Comparison of ENCODE assay signal across 10 cellular contexts in the genomic region with DNA sequence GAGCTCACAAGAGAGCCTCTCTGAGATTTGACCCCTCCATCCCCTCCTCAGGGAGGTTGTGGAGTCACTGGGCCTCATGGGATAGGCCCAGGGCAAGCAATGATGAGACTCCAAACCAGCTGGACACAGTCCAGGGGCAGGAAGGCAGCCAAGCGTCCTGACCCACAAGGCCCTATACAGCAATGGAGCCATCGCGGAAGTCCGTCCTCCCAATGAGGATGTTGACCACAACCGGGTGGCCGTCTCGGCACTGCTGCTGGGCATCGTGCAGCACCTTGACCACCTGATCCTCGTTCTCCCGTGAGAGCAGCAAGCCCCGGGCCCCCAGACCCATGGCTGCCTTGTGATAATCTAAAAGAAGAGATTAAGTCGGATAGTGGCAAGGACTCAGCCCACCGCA. TPM values are rescaled to one million over a fixed set of nuclear protein-coding genes. Genes with fewer than 3 reads are reported as not detected.
DNase-seq lines count a peak whose midpoint lies in the region; ATAC-seq, FAIRE-seq and TF ChIP-seq lines count a peak whose summit lies in the region.
"Had no signal": no experiment of that assay in that cellular context is flagged by ENCODE, and none has a peak within 500 bp of the region (broad histone marks: within the 10 kb centered on the region; RNA-seq: fewer than 3 reads in every experiment).

No MANE protein-coding gene starts in this region.

- H3K9me3 ChIP-seq in esophagus muscularis mucosa (no peaks in the 10 kb centered on the region), HepG2 (ENCODE audit: low read length) (no peaks in the 10 kb centered on the region), stomach smooth muscle (ENCODE audit: control insufficient read depth in 2 of 2, low read length in 2 of 2) (no peaks in the 10 kb centered on the region), SJCRH30 (replicated peaks) (no peaks in the 10 kb centered on the region)

- TF ChIP-seq EP300 in esophagus muscularis mucosa (IDR thresholded peaks at IDR 0.05) (no peak), HepG2 (IDR thresholded peaks at IDR 0.05; ENCODE audit: low read depth in 2 of 2, low read length in 2 of 2) (no peak), HepG2 (CRISPR knock-in tag; IDR thresholded peaks at IDR 0.05; ENCODE audit: borderline replicate concordance) (no peak)

- no peak for TF ChIP-seq POLR2A in esophagus muscularis mucosa (IDR thresholded peaks at IDR 0.05; ENCODE audit: low read depth)
- TF ChIP-seq POLR2A in HepG2 (IDR thresholded peaks at IDR 0.05; ENCODE audit: insufficient read depth in 1 of 2, low read depth in 2 of 2, low read length in 2 of 2), result no peak; a peak in 1 of 4 replicates

- no peaks in the 10 kb centered on the region for H3K27me3 ChIP-seq in esophagus muscularis mucosa
- H3K27me3 ChIP-seq in HepG2 (ENCODE audit: control insufficient read depth in 1 of 2, insufficient read depth in 2 of 2, low read length in 2 of 2), result no peaks in the 10 kb centered on the region
- no peaks in the 10 kb centered on the region for H3K27me3 ChIP-seq in stomach smooth muscle (ENCODE audit: control insufficient read depth in 1 of 2, insufficient read depth in 2 of 2, low read length in 2 of 2)
- H3K27me3 ChIP-seq in SJCRH30, result no peaks in the 10 kb centered on the region

- peaks cover 16 to 24% (median 24%) of the 10 kb centered on the region in 4 donors for H3K4me1 ChIP-seq in esophagus muscularis mucosa
- H3K4me1 ChIP-seq in HepG2 (ENCODE audit: insufficient read depth, low read length), result no peaks in the 10 kb centered on the region
- H3K4me1 ChIP-seq in stomach smooth muscle (ENCODE audit: control insufficient read depth, insufficient read depth, low read length), result peaks cover 17% of the 10 kb centered on the region
- no peaks in the 10 kb centered on the region for H3K4me1 ChIP-seq in SJCRH30

- H3K4me2 ChIP-seq in HepG2 (ENCODE audit: low read depth, low read length), result no peak overlapping the region

- DNase-seq in M059J (ENCODE audit: low read depth), result peak; percentile 42
- DNase-seq in esophagus muscularis mucosa (ENCODE audit: extremely low spot score), result no peak
- DNase-seq in HepG2 (ENCODE audit: low spot score), result no peak
- no peak for DNase-seq in SJCRH30
- no peak for DNase-seq in cortex of kidney (lab: John Stamatoyannopoulos, UW)
- no peak for DNase-seq in T-helper 2 cell
- no peak for DNase-seq in NCI-H2107 treated with DMSO at 0.1 percent for 48 hours (lab: John Stamatoyannopoulos, UW; ENCODE audit: unreplicated experiment)
- DNase-seq: NCI-H526, occipital lobe had no signal

- H4K20me1 ChIP-seq in HepG2 (ENCODE audit: insufficient read depth, low read length), result no peaks in the 10 kb centered on the region

- no peak overlapping the region for H2AFZ ChIP-seq in HepG2 (ENCODE audit: low read length)

- H3K9ac ChIP-seq in HepG2 (ENCODE audit: insufficient read depth, low read depth, low read length), result no peak overlapping the region
- H3K9ac ChIP-seq in stomach smooth muscle (ENCODE audit: low read length in 2 of 2), result peak overlapping the region in 1 of 2 donors; percentile 2

- 34% methylated on average over 6 of the region's 13 CpGs for WGBS in esophagus muscularis mucosa
- 100% methylated on average over 2 of the region's 13 CpGs for WGBS in HepG2 (ENCODE audit: low lambda C conversion rate)

- no peak for TF ChIP-seq RAD21 in HepG2 (CRISPR knock-in tag; IDR thresholded peaks at IDR 0.05)

- H3K4me3 ChIP-seq in esophagus muscularis mucosa (no peak overlapping the region), HepG2 (replicated peaks in 1 of 3; ENCODE audit: insufficient read depth in 1 of 3, low read depth in 2 of 3, low read length in 3 of 3) (no peak overlapping the region), stomach smooth muscle (ENCODE audit: low read length in 2 of 2) (no peak overlapping the region), SJCRH30 (no peak overlapping the region)

- H3K36me3 ChIP-seq in esophagus muscularis mucosa (peaks cover 71 to 100% (median 95%) of the 10 kb centered on the region in 4 donors), HepG2 (replicated peaks in 1 of 2; ENCODE audit: control insufficient read depth in 1 of 2, insufficient read depth in 2 of 2, low read length in 2 of 2) (peaks cover 45 to 75% of the 10 kb centered on the region in 2 experiments), stomach smooth muscle (ENCODE audit: control insufficient read depth in 2 of 2, insufficient read depth in 2 of 2, low read length in 2 of 2) (peaks cover 58 to 73% of the 10 kb centered on the region in 2 donors), SJCRH30 (peaks cover 93% of the 10 kb centered on the region)

- CTCF ChIA-PET in HepG2 (lab: Yijun Ruan, JAX; ENCODE audit: low intra/inter-chr PET ratio, low total read pairs), result no interaction called here

- no TSS peak for BruUV-seq in HepG2 (replicated peaks; lab: Mats Ljungman, UMichigan)

- H3K27ac ChIP-seq in esophagus muscularis mucosa (replicated peaks in 1 of 4) (peak overlapping the region; percentile 50 to 67 (median 62)), HepG2 (ENCODE audit: extremely low read length, insufficient read depth, low read length) (no peak overlapping the region), stomach smooth muscle (ENCODE audit: low read length) (peak overlapping the region; percentile 74), SJCRH30 (no peak overlapping the region)

- TF ChIP-seq CTCF in esophagus muscularis mucosa (IDR thresholded peaks at IDR 0.05) (no peak), HepG2 (CRISPR knock-in tag; IDR thresholded peaks at IDR 0.05) (no peak)

- in situ Hi-C loops in HepG2 (cut with HindIII; ENCODE audit: extremely low pct_ligation_motif_present, low pct_unique_long_range_greater_than_20kb), result no loop called here

- POLR2A ChIA-PET in HepG2 (lab: Yijun Ruan, JAX), result interaction anchor here (1.9 kb wide), 1 partner anchor 10 kb away, joined by 9 read pairs; a partner anchor contains a TSS

- no peaks in the 10 kb centered on the region for H3K79me2 ChIP-seq in HepG2 (ENCODE audit: insufficient read depth, low read length)

- peak; percentile 5; the same call in 1 of the 3 replicates for ATAC-seq in HepG2

- FAIRE-seq in HepG2 (lab: Jason Lieb, UNC), result no peak

- intact Hi-C loops in esophagus muscularis mucosa (cut with DNase I) (no loop called here), HepG2 (cut with micrococcal nuclease; ENCODE audit: unreplicated experiment) (no loop called here)

TF ChIP-seq in HepG2, 621 proteins besides CTCF, POLR2A, EP300 and RAD21 (continues in another document):
- no peak for TF ChIP-seq JDP2 (CRISPR knock-in tag; IDR thresholded peaks at IDR 0.05; ENCODE audit: borderline replicate concordance)

RNA-seq across cellular contexts. Expression of a gene that starts 7.9 kb away (rescaled TPM):
- 19.7 and 38.3 TPM in 2 replicates for total RNA-seq in M059J (2014; rRNA removed; shearing (Covaris generic))
- 100 to 1,000 TPM in 1 of 4 donors, 10 to 100 TPM in 3; 42.8 to 106 (median 77.1) TPM for total RNA-seq in esophagus muscularis mucosa
- total RNA-seq in HepG2 (2016; rRNA removed; fragmentation: Illumina TruSeq; extraction: Trizol), result 3.8 and 4.3 TPM in 2 replicates
- total RNA-seq in HepG2 (2016; cell fraction: cytosol; rRNA removed; fragmentation: Illumina TruSeq; extraction: Trizol; ENCODE audit: low read depth), result 1.7 and 2.6 TPM in 2 replicates
- total RNA-seq in HepG2 (2016; cell fraction: insoluble cytoplasmic fraction; rRNA removed; fragmentation: Illumina TruSeq; extraction: Trizol), result 2.9 and 3.9 TPM in 2 replicates
- 4.0 and 4.4 TPM in 2 replicates for total RNA-seq in HepG2 (2016; cell fraction: membrane; rRNA removed; fragmentation: Illumina TruSeq; extraction: Trizol)
- 3.8 and 5.2 TPM in 2 replicates for total RNA-seq in HepG2 (2016; cell fraction: nucleus; rRNA removed; fragmentation: Illumina TruSeq; extraction: Trizol)
- polyA plus RNA-seq in HepG2 (2011; rRNA removed), result 13.6 and 15.4 TPM in 2 replicates
- 10.6 and 19.0 TPM in 2 replicates for polyA plus RNA-seq in HepG2 (2011; cell fraction: cytosol; rRNA removed)
- 31.3 and 42.4 TPM in 2 replicates for polyA plus RNA-seq in HepG2 (2011; cell fraction: nucleus; rRNA removed)
- polyA plus RNA-seq in HepG2 (2012), result 5.5 and 6.3 TPM in 2 replicates
- 1.5 TPM in 2 replicates for polyA plus RNA-seq in HepG2 (2016; cell fraction: cytosol; fragmentation: Illumina TruSeq; extraction: Trizol; ENCODE audit: low read depth)
- 4.9 and 5.6 TPM in 2 replicates for polyA plus RNA-seq in HepG2 (2016; cell fraction: insoluble cytoplasmic fraction; fragmentation: Illumina TruSeq; extraction: Trizol; ENCODE audit: low read depth)
- polyA plus RNA-seq in HepG2 (2016; cell fraction: membrane; fragmentation: Illumina TruSeq; extraction: Trizol; ENCODE audit: low read depth), result 3.5 and 4.0 TPM in 2 replicates
- polyA plus RNA-seq in HepG2 (2016; cell fraction: nucleus; fragmentation: Illumina TruSeq; extraction: Trizol; ENCODE audit: insufficient read depth, low read depth), result 6.7 and 7.0 TPM in 2 replicates
- polyA minus RNA-seq in HepG2 (2011; rRNA and poly(A)+ RNA removed; ENCODE audit: low replicate concordance), result 37.7 and 42.8 TPM in 2 replicates
- polyA minus RNA-seq in HepG2 (2011; cell fraction: cytosol; rRNA and poly(A)+ RNA removed), result 10.4 and 16.1 TPM in 2 replicates
- 4.8 and 9.0 TPM in 2 replicates for polyA minus RNA-seq in HepG2 (2011; cell fraction: nucleus; rRNA and poly(A)+ RNA removed)
- total RNA-seq in SJCRH30 (2014; rRNA removed; shearing (Covaris generic)), result 37.7 and 38.3 TPM in 2 replicates

RNA-seq across cellular contexts. Expression of a gene that starts 33.1 kb away (rescaled TPM):
- not detected in 2 replicates for total RNA-seq in M059J (2014; rRNA removed; shearing (Covaris generic))
- not detected for total RNA-seq in esophagus muscularis mucosa
- not detected in 2 replicates for total RNA-seq in HepG2 (2016; rRNA removed; fragmentation: Illumina TruSeq; extraction: Trizol)
- total RNA-seq in HepG2 (2016; cell fraction: cytosol; rRNA removed; fragmentation: Illumina TruSeq; extraction: Trizol; ENCODE audit: low read depth), result not detected in 2 replicates
- total RNA-seq in HepG2 (2016; cell fraction: insoluble cytoplasmic fraction; rRNA removed; fragmentation: Illumina TruSeq; extraction: Trizol), result not detected in 2 replicates
- total RNA-seq in HepG2 (2016; cell fraction: membrane; rRNA removed; fragmentation: Illumina TruSeq; extraction: Trizol), result not detected in 2 replicates
- not detected in 2 replicates for total RNA-seq in HepG2 (2016; cell fraction: nucleus; rRNA removed; fragmentation: Illumina TruSeq; extraction: Trizol)
- not detected in 2 replicates for polyA plus RNA-seq in HepG2 (2011; rRNA removed)
- polyA plus RNA-seq in HepG2 (2011; cell fraction: cytosol; rRNA removed), result not detected in 2 replicates
- not detected in 2 replicates for polyA plus RNA-seq in HepG2 (2011; cell fraction: nucleus; rRNA removed)
- polyA plus RNA-seq in HepG2 (2012), result not detected in 2 replicates
- polyA plus RNA-seq in HepG2 (2016; cell fraction: cytosol; fragmentation: Illumina TruSeq; extraction: Trizol; ENCODE audit: low read depth), result not detected in 2 replicates
- not detected in 2 replicates for polyA plus RNA-seq in HepG2 (2016; cell fraction: insoluble cytoplasmic fraction; fragmentation: Illumina TruSeq; extraction: Trizol; ENCODE audit: low read depth)
- not detected in 2 replicates for polyA plus RNA-seq in HepG2 (2016; cell fraction: membrane; fragmentation: Illumina TruSeq; extraction: Trizol; ENCODE audit: low read depth)
- not detected in 2 replicates for polyA plus RNA-seq in HepG2 (2016; cell fraction: nucleus; fragmentation: Illumina TruSeq; extraction: Trizol; ENCODE audit: insufficient read depth, low read depth)
- polyA minus RNA-seq in HepG2 (2011; rRNA and poly(A)+ RNA removed; ENCODE audit: low replicate concordance), result not detected in 2 replicates
- not detected in 2 replicates for polyA minus RNA-seq in HepG2 (2011; cell fraction: cytosol; rRNA and poly(A)+ RNA removed)
- polyA minus RNA-seq in HepG2 (2011; cell fraction: nucleus; rRNA and poly(A)+ RNA removed), result not detected in 2 replicates
- total RNA-seq in SJCRH30 (2014; rRNA removed; shearing (Covaris generic)), result not detected in 2 replicates
- total RNA-seq: occipital lobe had no signal

Comparison
In these comparisons a context has a peak if more than half of its experiments do, and no peak if none do; other contexts are left out.
1. H3K27ac ChIP-seq: peak in esophagus muscularis mucosa (4 of 4) and stomach smooth muscle (single experiment); none in HepG2 (single experiment) and SJCRH30 (single experiment).